In genomic region chr10:110525349-110526260, GRCh38 we compare ENCODE assay signal across 1 cellular context.
TF ChIP-seq lines count a peak whose summit lies in the region.

No MANE protein-coding gene starts in this region.

TF ChIP-seq in HepG2, 621 proteins besides CTCF, POLR2A, EP300 and RAD21 (continued from another document):
- no peak for TF ChIP-seq FUBP1 (CRISPR knock-in tag; IDR thresholded peaks at IDR 0.05; ENCODE audit: borderline replicate concordance)
- TF ChIP-seq ZUFSP (CRISPR knock-in tag; IDR thresholded peaks at IDR 0.05; ENCODE audit: borderline replicate concordance): no peak
- no peak for TF ChIP-seq NCOR1 (IDR thresholded peaks at IDR 0.05; ENCODE audit: borderline replicate concordance, low read length)
- no peak for TF ChIP-seq NKX3-1 (CRISPR knock-in tag; IDR thresholded peaks at IDR 0.05)
- no peak for TF ChIP-seq ATF4 (CRISPR knock-in tag; IDR thresholded peaks at IDR 0.05)
- no peak for TF ChIP-seq MEIS1 (CRISPR knock-in tag; IDR thresholded peaks at IDR 0.05; ENCODE audit: borderline replicate concordance)
- no peak for TF ChIP-seq NFRKB (IDR thresholded peaks at IDR 0.05)
